In genomic region chrX:50596056-50596455, GRCh38 we compare ENCODE assay signal across 33 cellular contexts.
"Had no signal": no experiment of that assay in that cellular context is flagged by ENCODE, and none has a peak within 500 bp of the region (broad histone marks: within the 10 kb centered on the region; RNA-seq: fewer than 3 reads in every experiment).

No MANE protein-coding gene starts in this region.

- H3K36me3 ChIP-seq: breast epithelium, cardiac muscle cell, colonic mucosa, WERI-Rb-1 had no signal

- H3K9me3 Mint-ChIP-seq: activated CD4-positive, alpha-beta memory T cell treated with anti-CD3 and anti-CD28 coated beads, Interleukin-2, amount 10 ng/mL, durations not matched to agents 7 days and 5 days; activated CD4-positive, alpha-beta T cell treated with anti-CD3 and anti-CD28 coated beads, Interleukin-2, amount 10 ng/mL, durations not matched to agents 7 days and 5 days; activated naive CD4-positive, alpha-beta T cell treated with anti-CD3 and anti-CD28 coated beads, Interleukin-2, amount 10 ng/mL, durations not matched to agents 7 days and 5 days; activated naive CD4-positive, alpha-beta T cell treated with anti-CD3 and anti-CD28 coated beads, Interleukin-2, amount 50 U/mL, for 72 hours; activated naive CD8-positive, alpha-beta T cell treated with anti-CD3 and anti-CD28 coated beads, Interleukin-2, amount 10 ng/mL, durations not matched to agents 7 days and 5 days; activated T-cell treated with anti-CD3 and anti-CD28 coated beads, Interleukin-2, amount 50 U/mL, for 24 hours; activated T-cell treated with anti-CD3 and anti-CD28 coated beads, Interleukin-2, amount 50 U/mL, for 72 hours; brain; T-cell; T-helper 1 cell treated with Interleukin-12 subunit alpha and Interleukin-12 subunit beta and Interleukin-4 antibody, amounts not matched to agents 30 μg/mL and 1 μg/mL, for 36 hours; T-helper 2 cell treated with Interferon-gamma antibody and Interleukin-4, amounts not matched to agents 5 μg/mL and 100 μg/mL, for 36 hours had no signal

- H3K27me3 ChIP-seq: ascending aorta, cardiac muscle cell, colonic mucosa, esophagus squamous epithelium, gastroesophageal sphincter had no signal

- H3K36me3 Mint-ChIP-seq: activated naive CD4-positive, alpha-beta T cell treated with anti-CD3 and anti-CD28 coated beads, Interleukin-2, amount 10 ng/mL, durations not matched to agents 7 days and 5 days; activated naive CD4-positive, alpha-beta T cell treated with anti-CD3 and anti-CD28 coated beads, Interleukin-2, amount 50 U/mL, for 72 hours; activated naive CD8-positive, alpha-beta T cell treated with anti-CD3 and anti-CD28 coated beads, Interleukin-2, amount 10 ng/mL, durations not matched to agents 7 days and 5 days; brain; T-cell had no signal

- DNase-seq: activated CD4-positive, alpha-beta memory T cell treated with anti-CD3 and anti-CD28 coated beads, Interleukin-2, amount 10 ng/mL, durations not matched to agents 7 days and 5 days; activated CD4-positive, alpha-beta T cell treated with anti-CD3 and anti-CD28 coated beads for 1 hour; activated CD4-positive, alpha-beta T cell treated with anti-CD3 and anti-CD28 coated beads for 4 hours; activated CD4-positive, alpha-beta T cell treated with anti-CD3 and anti-CD28 coated beads, Interleukin-2, amount 10 ng/mL, durations not matched to agents 7 days and 5 days; activated CD4-positive, alpha-beta T cell treated with anti-CD3 and anti-CD28 coated beads, Interleukin-2, amount 50 U/mL, for 4 hours; activated CD4-positive, CD25-positive, alpha-beta regulatory T cell; activated CD8-positive, alpha-beta memory T cell treated with anti-CD3 and anti-CD28 coated beads, Interleukin-2, amount 50 U/mL, for 48 hours; activated gamma-delta T cell; activated naive CD4-positive, alpha-beta T cell; activated naive CD4-positive, alpha-beta T cell treated with anti-CD3 and anti-CD28 coated beads, Interleukin-2, amount 10 ng/mL, durations not matched to agents 7 days and 5 days; activated naive CD8-positive, alpha-beta T cell treated with anti-CD3 and anti-CD28 coated beads, Interleukin-2, amount 10 ng/mL, durations not matched to agents 7 days and 5 days; activated T-cell treated with anti-CD3 and anti-CD28 coated beads for 4 hours; activated T-cell treated with anti-CD3 and anti-CD28 coated beads, Interleukin-2, amount 50 U/mL, for 24 hours; activated T-cell treated with anti-CD3 and anti-CD28 coated beads, Interleukin-2, amount 50 U/mL, for 72 hours; central memory CD4-positive, alpha-beta T cell; cerebellar nuclear complex; colonic mucosa; effector CD8-positive, alpha-beta T cell; esophagus squamous epithelium; foreskin melanocyte; T-cell; T1000; WERI-Rb-1 had no signal

- H3K27me3 Mint-ChIP-seq: activated CD4-positive, alpha-beta memory T cell treated with anti-CD3 and anti-CD28 coated beads, Interleukin-2, amount 10 ng/mL, durations not matched to agents 7 days and 5 days; activated CD4-positive, alpha-beta T cell treated with anti-CD3 and anti-CD28 coated beads, Interleukin-2, amount 10 ng/mL, durations not matched to agents 7 days and 5 days; activated naive CD4-positive, alpha-beta T cell treated with anti-CD3 and anti-CD28 coated beads, Interleukin-2, amount 10 ng/mL, durations not matched to agents 7 days and 5 days; activated naive CD8-positive, alpha-beta T cell treated with anti-CD3 and anti-CD28 coated beads, Interleukin-2, amount 10 ng/mL, durations not matched to agents 7 days and 5 days had no signal

- H3K4me1 ChIP-seq: ascending aorta, breast epithelium, colonic mucosa, esophagus squamous epithelium, gastroesophageal sphincter had no signal

- H3K4me3 ChIP-seq: ascending aorta, breast epithelium, cardiac muscle cell, colonic mucosa, esophagus squamous epithelium, gastroesophageal sphincter had no signal

- H3K9me3 ChIP-seq: ascending aorta, breast epithelium, colonic mucosa, esophagus squamous epithelium, gastroesophageal sphincter had no signal

- H3K4me1 Mint-ChIP-seq: activated CD4-positive, alpha-beta memory T cell treated with anti-CD3 and anti-CD28 coated beads, Interleukin-2, amount 10 ng/mL, durations not matched to agents 7 days and 5 days; activated CD4-positive, alpha-beta T cell treated with anti-CD3 and anti-CD28 coated beads, Interleukin-2, amount 10 ng/mL, durations not matched to agents 7 days and 5 days; activated naive CD4-positive, alpha-beta T cell treated with anti-CD3 and anti-CD28 coated beads, Interleukin-2, amount 10 ng/mL, durations not matched to agents 7 days and 5 days; activated naive CD8-positive, alpha-beta T cell treated with anti-CD3 and anti-CD28 coated beads, Interleukin-2, amount 10 ng/mL, durations not matched to agents 7 days and 5 days; brain; T-cell had no signal

- H3K4me3 Mint-ChIP-seq: activated CD4-positive, alpha-beta memory T cell treated with anti-CD3 and anti-CD28 coated beads, Interleukin-2, amount 10 ng/mL, durations not matched to agents 7 days and 5 days; activated CD4-positive, alpha-beta T cell treated with anti-CD3 and anti-CD28 coated beads, Interleukin-2, amount 10 ng/mL, durations not matched to agents 7 days and 5 days; activated naive CD4-positive, alpha-beta T cell treated with anti-CD3 and anti-CD28 coated beads, Interleukin-2, amount 10 ng/mL, durations not matched to agents 7 days and 5 days; activated naive CD8-positive, alpha-beta T cell treated with anti-CD3 and anti-CD28 coated beads, Interleukin-2, amount 10 ng/mL, durations not matched to agents 7 days and 5 days; activated T-cell treated with anti-CD3 and anti-CD28 coated beads, Interleukin-2, amount 50 U/mL, for 24 hours; activated T-cell treated with anti-CD3 and anti-CD28 coated beads, Interleukin-2, amount 50 U/mL, for 72 hours; brain; T-cell; T-helper 1 cell treated with Interleukin-12 subunit alpha and Interleukin-12 subunit beta and Interleukin-4 antibody, amounts not matched to agents 30 μg/mL and 1 μg/mL, for 36 hours; T-helper 2 cell treated with Interferon-gamma antibody and Interleukin-4, amounts not matched to agents 5 μg/mL and 100 μg/mL, for 36 hours had no signal

- H3K27ac Mint-ChIP-seq: activated CD4-positive, alpha-beta memory T cell treated with anti-CD3 and anti-CD28 coated beads, Interleukin-2, amount 10 ng/mL, durations not matched to agents 7 days and 5 days; activated CD4-positive, alpha-beta T cell treated with anti-CD3 and anti-CD28 coated beads, Interleukin-2, amount 10 ng/mL, durations not matched to agents 7 days and 5 days; activated naive CD4-positive, alpha-beta T cell treated with anti-CD3 and anti-CD28 coated beads, Interleukin-2, amount 10 ng/mL, durations not matched to agents 7 days and 5 days; activated naive CD4-positive, alpha-beta T cell treated with anti-CD3 and anti-CD28 coated beads, Interleukin-2, amount 50 U/mL, for 72 hours; activated naive CD8-positive, alpha-beta T cell treated with anti-CD3 and anti-CD28 coated beads, Interleukin-2, amount 10 ng/mL, durations not matched to agents 7 days and 5 days; activated T-cell treated with anti-CD3 and anti-CD28 coated beads, Interleukin-2, amount 50 U/mL, for 24 hours; activated T-cell treated with anti-CD3 and anti-CD28 coated beads, Interleukin-2, amount 50 U/mL, for 72 hours; brain; T-cell; T-helper 1 cell treated with Interleukin-12 subunit alpha and Interleukin-12 subunit beta and Interleukin-4 antibody, amounts not matched to agents 30 μg/mL and 1 μg/mL, for 36 hours; T-helper 2 cell treated with Interferon-gamma antibody and Interleukin-4, amounts not matched to agents 5 μg/mL and 100 μg/mL, for 36 hours had no signal

- ATAC-seq: activated naive CD4-positive, alpha-beta T cell treated with anti-CD3 and anti-CD28 coated beads, Interleukin-2, amount 50 U/mL, for 72 hours; activated T-cell treated with anti-CD3 and anti-CD28 coated beads, Interleukin-2, amount 50 U/mL, for 72 hours; gastroesophageal sphincter; T-cell had no signal

- H3K27ac ChIP-seq: ascending aorta, cardiac muscle cell, colonic mucosa, epithelial cell of prostate, esophagus squamous epithelium, gastroesophageal sphincter, WERI-Rb-1 had no signal

- FAIRE-seq: endometrium had no signal
